14 cellular contexts compared by ENCODE assay signal in the genomic region with DNA sequence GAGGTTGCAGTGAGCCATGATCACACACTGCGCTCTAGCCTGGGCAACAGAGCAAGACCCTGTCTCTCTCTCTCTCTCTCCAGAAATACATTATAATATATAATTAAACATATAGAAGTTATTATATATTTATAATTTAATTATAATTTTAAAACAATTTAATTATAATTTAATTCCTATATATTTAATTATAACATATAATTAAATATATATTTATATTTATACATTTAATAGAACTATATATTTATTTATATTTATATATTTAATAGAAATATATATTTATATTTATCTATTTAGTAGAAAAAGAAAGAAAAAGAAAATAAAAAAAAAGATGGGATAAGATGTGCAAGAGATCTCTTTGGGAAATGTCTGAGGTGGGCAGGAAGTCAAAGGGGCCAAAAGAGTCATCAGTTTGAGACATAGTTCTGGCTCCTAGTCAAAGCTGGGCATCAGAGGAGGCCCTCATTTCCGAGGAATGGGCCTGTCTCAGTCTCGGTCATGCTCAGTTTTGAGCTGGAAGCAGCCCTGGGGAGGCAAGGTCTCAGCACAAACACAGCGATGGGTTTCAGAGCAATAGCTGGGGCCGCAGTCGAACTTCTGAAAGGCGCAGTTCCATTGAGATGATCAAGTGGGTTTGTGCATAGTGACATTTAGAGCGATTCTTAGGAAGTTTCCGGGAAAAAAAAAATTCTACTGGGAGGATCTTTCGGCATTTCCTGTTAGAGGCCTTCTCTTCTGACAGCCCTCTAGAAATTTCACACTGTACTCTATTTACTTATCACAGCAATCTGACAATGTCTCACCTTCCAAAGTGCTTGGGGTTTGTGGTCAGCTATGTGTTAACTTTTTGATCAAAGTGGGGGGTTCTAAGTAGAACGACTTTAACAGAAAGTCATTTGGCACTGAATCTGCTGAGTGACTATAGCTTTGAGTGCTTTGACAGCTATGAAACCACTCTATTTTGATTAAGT.
DNase-seq lines count a peak whose midpoint lies in the region; ATAC-seq lines count a peak whose summit lies in the region.
"Had no signal": no experiment of that assay in that cellular context is flagged by ENCODE, and none has a peak within 500 bp of the region (broad histone marks: within the 10 kb centered on the region; RNA-seq: fewer than 3 reads in every experiment).

No MANE protein-coding gene starts in this region.

- H3K4me3 Mint-ChIP-seq in activated naive CD4-positive, alpha-beta T cell treated with anti-CD3 and anti-CD28 coated beads, Interleukin-2, amount 10 ng/mL, durations not matched to agents 7 days and 5 days: no peak overlapping the region
- no peak overlapping the region for H3K4me3 Mint-ChIP-seq in stimulated activated memory B cell treated with anti-CD40 and anti-IgM and Interleukin-4, amounts not matched to agents 10 μg/mL and 1 μg/mL and 100 μg/mL, for 72 hours

- no peaks in the 10 kb centered on the region for H3K9me3 Mint-ChIP-seq in activated naive CD4-positive, alpha-beta T cell treated with anti-CD3 and anti-CD28 coated beads, Interleukin-2, amount 10 ng/mL, durations not matched to agents 7 days and 5 days
- no peaks in the 10 kb centered on the region for H3K9me3 Mint-ChIP-seq in stimulated activated memory B cell treated with anti-CD40 and anti-IgM and Interleukin-4, amounts not matched to agents 10 μg/mL and 1 μg/mL and 100 μg/mL, for 72 hours

- H3K27ac Mint-ChIP-seq in activated naive CD4-positive, alpha-beta T cell treated with anti-CD3 and anti-CD28 coated beads, Interleukin-2, amount 10 ng/mL, durations not matched to agents 7 days and 5 days: no peak overlapping the region
- H3K27ac Mint-ChIP-seq in stimulated activated memory B cell treated with anti-CD40 and anti-IgM and Interleukin-4, amounts not matched to agents 10 μg/mL and 1 μg/mL and 100 μg/mL, for 72 hours: no peak overlapping the region

- peaks cover 7% of the 10 kb centered on the region for H3K27me3 Mint-ChIP-seq in activated naive CD4-positive, alpha-beta T cell treated with anti-CD3 and anti-CD28 coated beads, Interleukin-2, amount 10 ng/mL, durations not matched to agents 7 days and 5 days
- no peaks in the 10 kb centered on the region for H3K27me3 Mint-ChIP-seq in stimulated activated memory B cell treated with anti-CD40 and anti-IgM and Interleukin-4, amounts not matched to agents 10 μg/mL and 1 μg/mL and 100 μg/mL, for 72 hours

- H3K36me3 Mint-ChIP-seq in activated naive CD4-positive, alpha-beta T cell treated with anti-CD3 and anti-CD28 coated beads, Interleukin-2, amount 10 ng/mL, durations not matched to agents 7 days and 5 days: no peaks in the 10 kb centered on the region
- no peaks in the 10 kb centered on the region for H3K36me3 Mint-ChIP-seq in stimulated activated memory B cell treated with anti-CD40 and anti-IgM and Interleukin-4, amounts not matched to agents 10 μg/mL and 1 μg/mL and 100 μg/mL, for 72 hours

- peaks cover 35% of the 10 kb centered on the region for H3K4me1 Mint-ChIP-seq in activated naive CD4-positive, alpha-beta T cell treated with anti-CD3 and anti-CD28 coated beads, Interleukin-2, amount 10 ng/mL, durations not matched to agents 7 days and 5 days
- peaks cover 25% of the 10 kb centered on the region for H3K4me1 Mint-ChIP-seq in stimulated activated memory B cell treated with anti-CD40 and anti-IgM and Interleukin-4, amounts not matched to agents 10 μg/mL and 1 μg/mL and 100 μg/mL, for 72 hours

- CTCF ChIA-PET in activated naive CD4-positive, alpha-beta T cell treated with anti-CD3 and anti-CD28 coated beads, Interleukin-2, amount 10 ng/mL, durations not matched to agents 7 days and 5 days (lab: Charles Lee): interaction anchor here (0.9 to 3.7 kb wide), 9 partner anchors 9 to 443 kb away, joined by 3 to 17 read pairs (median 4); no protein-coding TSS in a partner anchor

- DNase-seq in NCI-H2107 treated with DMSO at 0.1 percent for 48 hours (lab: John Stamatoyannopoulos, UW; ENCODE audit: unreplicated experiment) (peak; percentile 13), NCI-H2107 (lab: John Stamatoyannopoulos, UW) (no peak), T-helper 1 cell (peak in 4 of 5 donors; percentile 23 to 88 (median 42))
- peak; percentile 54 for DNase-seq in activated naive CD4-positive, alpha-beta T cell treated with anti-CD3 and anti-CD28 coated beads, Interleukin-2, amount 10 ng/mL, durations not matched to agents 7 days and 5 days
- peak; percentile 35 for DNase-seq in stimulated activated CD4-positive, alpha-beta T cell treated with anti-CD3 and anti-CD28 coated beads, Interleukin-4, amount 100 ng/mL, for 24 hours
- DNase-seq: cerebellar nuclear complex, left colon, NCI-H1105 treated with DMSO at 0.1 percent for 48 hours had no signal

- ATAC-seq in stimulated activated memory B cell treated with anti-CD40 and anti-IgM and Interleukin-4, amounts not matched to agents 10 μg/mL and 1 μg/mL and 100 μg/mL, for 72 hours: no peak
- ATAC-seq in GM19035 (IDR thresholded peaks at IDR 0.05; ENCODE audit: unreplicated experiment) (no peak), HG03196 (IDR thresholded peaks at IDR 0.05; ENCODE audit: unreplicated experiment) (no peak)
- ATAC-seq: A549, HCT116, left colon, Panc1 had no signal
